15 cellular contexts compared by ENCODE assay signal in the genomic region with DNA sequence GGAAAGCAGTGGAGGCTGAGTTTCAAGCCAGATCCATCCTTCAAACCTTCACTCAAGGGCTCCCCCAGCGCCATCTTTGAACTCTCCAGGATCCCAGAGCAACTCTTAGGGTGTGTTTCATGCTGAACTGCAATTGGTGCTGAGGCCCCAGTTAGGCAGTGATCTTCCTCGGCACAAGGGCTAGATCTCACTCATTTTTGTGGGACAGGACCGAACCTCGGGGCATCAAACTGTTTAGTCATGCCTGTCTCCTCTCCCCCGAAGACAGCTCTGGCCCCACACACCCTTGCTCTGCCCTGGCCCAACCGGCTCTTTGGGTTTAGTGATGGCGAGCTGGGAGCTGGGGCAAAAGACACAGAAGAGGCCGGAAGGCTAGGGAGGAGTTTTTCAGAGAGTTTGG.
A peak's percentile ranks its signal among the peaks of the same experiment; 100 is the strongest.
DNase-seq lines count a peak whose midpoint lies in the region; ATAC-seq and TF ChIP-seq lines count a peak whose summit lies in the region.
"Had no signal": no experiment of that assay in that cellular context is flagged by ENCODE, and none has a peak within 500 bp of the region (broad histone marks: within the 10 kb centered on the region; RNA-seq: fewer than 3 reads in every experiment).

No MANE protein-coding gene starts in this region.

- H3K27ac ChIP-seq in right atrium auricular region: peak overlapping the region; percentile 36 to 41
- H3K27ac ChIP-seq in mesenchymal stem cell (ENCODE audit: low read length, poor library complexity, severe bottlenecking): peak overlapping the region; percentile 20
- peak overlapping the region; percentile 36 for H3K27ac ChIP-seq in psoas muscle
- H3K27ac ChIP-seq: BLaER1, HL-60 had no signal

- no peak overlapping the region for H2BK12ac ChIP-seq in mesenchymal stem cell (ENCODE audit: low read length in 2 of 2)

- H2BK120ac ChIP-seq in mesenchymal stem cell (ENCODE audit: low read depth, low read length): no peak overlapping the region

- H2AK5ac ChIP-seq in mesenchymal stem cell (ENCODE audit: low read length, severe bottlenecking): peak overlapping the region; percentile 49

- H4K8ac ChIP-seq in mesenchymal stem cell (ENCODE audit: low read length): no peak overlapping the region

- H3K36me3 ChIP-seq in right atrium auricular region: no peaks in the 10 kb centered on the region
- H3K36me3 ChIP-seq in mesenchymal stem cell (ENCODE audit: control insufficient read depth in 1 of 2, insufficient read depth in 2 of 2, low read depth in 1 of 2, low read length in 2 of 2): peaks cover 0 to 3% of the 10 kb centered on the region in 2 experiments
- H3K36me3 ChIP-seq in psoas muscle (ENCODE audit: insufficient read depth in 1 of 2, low read depth in 1 of 2): no peaks in the 10 kb centered on the region
- H3K36me3 ChIP-seq: BLaER1 had no signal

- no peak overlapping the region for H4K91ac ChIP-seq in mesenchymal stem cell (ENCODE audit: low read length)

- no peak overlapping the region for H3K23ac ChIP-seq in mesenchymal stem cell (ENCODE audit: low read length in 2 of 2)

- peak overlapping the region; percentile 19 for H2BK5ac ChIP-seq in mesenchymal stem cell (ENCODE audit: low read depth, low read length, poor library complexity, severe bottlenecking)

- no peak overlapping the region for H3K14ac ChIP-seq in mesenchymal stem cell (ENCODE audit: low read length in 2 of 2)

- no peaks in the 10 kb centered on the region for H3K27me3 ChIP-seq in right atrium auricular region
- peaks cover 0 to 7% of the 10 kb centered on the region in 2 experiments for H3K27me3 ChIP-seq in mesenchymal stem cell (ENCODE audit: control insufficient read depth in 1 of 2, insufficient read depth in 1 of 2, low read length in 2 of 2)
- H3K27me3 ChIP-seq in psoas muscle (ENCODE audit: insufficient read depth in 3 of 3, low read length in 2 of 3): no peaks in the 10 kb centered on the region
- H3K27me3 ChIP-seq: BLaER1 had no signal

- H2BK15ac ChIP-seq in mesenchymal stem cell (ENCODE audit: low read depth, poor library complexity, severe bottlenecking): no peak overlapping the region

- no peak overlapping the region for H3K4ac ChIP-seq in mesenchymal stem cell (ENCODE audit: low read depth in 1 of 2, low read length in 2 of 2)

- no peak overlapping the region for H2AFZ ChIP-seq in mesenchymal stem cell (ENCODE audit: low read depth, low read length)

- intact Hi-C loops in Right ventricle myocardium superior (cut with DNase I): no loop called here
- intact Hi-C loops in psoas muscle (cut with DNase I): loop anchor here in 1 of 2 donors (5.0 kb wide), 2 partner anchors 43 to 297 kb away; a partner anchor contains a TSS

- H3K18ac ChIP-seq in mesenchymal stem cell (ENCODE audit: low read depth in 1 of 2, low read length in 2 of 2): no peak overlapping the region

- H3K9me3 ChIP-seq in right atrium auricular region (peaks cover 0 to 5% of the 10 kb centered on the region in 2 donors), mesenchymal stem cell (ENCODE audit: control insufficient read depth, low read length) (peaks cover 6% of the 10 kb centered on the region), psoas muscle (no peaks in the 10 kb centered on the region)

- no peaks in the 10 kb centered on the region for H3K79me1 ChIP-seq in mesenchymal stem cell (replicated peaks; ENCODE audit: low read length, poor library complexity, severe bottlenecking)

- DNase-seq in right atrium auricular region (ENCODE audit: low spot score): no peak
- no peak for DNase-seq in Right ventricle myocardium superior
- no peak for DNase-seq in mesenchymal stem cell
- DNase-seq in psoas muscle: no peak
- DNase-seq in NCI-H2227 treated with DMSO at 0.1 percent for 48 hours (lab: John Stamatoyannopoulos, UW): no peak
- no peak for DNase-seq in stimulated activated naive CD4-positive, alpha-beta T cell treated with Interleukin-2 at 50 U/mL for 16 hours (lab: John Stamatoyannopoulos, UW)
- DNase-seq in H4 (ENCODE audit: low spot score): no peak
- DNase-seq: 8988T; AML-193; CD8-positive, alpha-beta memory T cell; DMS53; GF-D8; H7 had no signal

- H3K4me3 ChIP-seq in right atrium auricular region: no peak overlapping the region
- H3K4me3 ChIP-seq in mesenchymal stem cell (ENCODE audit: insufficient read depth in 1 of 2, low read depth in 1 of 2, low read length in 2 of 2): no peak overlapping the region
- H3K4me3 ChIP-seq in psoas muscle: no peak overlapping the region
- H3K4me3 ChIP-seq: BLaER1 had no signal

- TF ChIP-seq CTCF in right atrium auricular region (IDR thresholded peaks at IDR 0.05): no peak
- no peak for TF ChIP-seq CTCF in psoas muscle (IDR thresholded peaks at IDR 0.05)

- no peak overlapping the region for H3K9ac ChIP-seq in mesenchymal stem cell (ENCODE audit: low read length)
- H3K9ac ChIP-seq: BLaER1 had no signal

- H3K4me1 ChIP-seq in right atrium auricular region: peaks cover 0 to 8% of the 10 kb centered on the region in 2 donors
- H3K4me1 ChIP-seq in mesenchymal stem cell (ENCODE audit: control insufficient read depth, insufficient read depth, low read depth, low read length): peaks cover 18% of the 10 kb centered on the region
- peaks cover 23% of the 10 kb centered on the region for H3K4me1 ChIP-seq in psoas muscle
- H3K4me1 ChIP-seq: BLaER1 had no signal

- H3K4me2 ChIP-seq in mesenchymal stem cell (ENCODE audit: low read length, poor library complexity, severe bottlenecking): no peak overlapping the region
- H3K4me2 ChIP-seq: BLaER1 had no signal

- no peak for ATAC-seq in Right ventricle myocardium superior (ENCODE audit: poor library complexity)
- ATAC-seq in psoas muscle: no peak

- 97% methylated on average over 8 of the region's 8 CpGs for WGBS in mesenchymal stem cell
- WGBS in psoas muscle, 3 donors: 89 to 96% (median 92%) methylated on average over 8 of the region's 8 CpGs
